Comparison of ENCODE assay signal across 18 cellular contexts in the genomic region with DNA sequence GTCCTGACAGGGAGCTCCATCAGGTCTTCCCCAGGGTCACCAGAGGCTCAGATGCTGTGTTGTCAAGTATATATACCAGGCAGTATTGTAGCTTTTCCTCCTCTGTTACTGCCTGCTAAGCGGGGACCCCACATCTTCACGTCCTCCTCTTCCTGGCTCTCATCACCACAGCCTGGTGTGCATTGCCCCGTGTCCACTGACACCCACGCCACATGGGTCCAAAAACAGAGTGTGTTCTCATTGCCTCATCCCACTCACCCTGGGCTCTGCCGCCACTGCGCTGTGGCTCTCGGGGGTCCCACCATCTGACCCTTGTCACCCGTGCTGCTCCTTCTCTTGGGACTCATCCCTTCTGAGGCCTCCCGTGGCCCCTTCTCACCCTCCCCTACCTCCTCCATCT. TPM values are rescaled to one million over a fixed set of nuclear protein-coding genes. Genes with fewer than 3 reads are reported as not detected.
DNase-seq lines count a peak whose midpoint lies in the region; ATAC-seq, FAIRE-seq and TF ChIP-seq lines count a peak whose summit lies in the region.
"Had no signal": no experiment of that assay in that cellular context is flagged by ENCODE, and none has a peak within 500 bp of the region (broad histone marks: within the 10 kb centered on the region; RNA-seq: fewer than 3 reads in every experiment).

No MANE protein-coding gene starts in this region.

- WGBS in K562 (ENCODE audit: insufficient coverage, low coverage, missing lambda C conversion rate) = 59% methylated on average over 8 of the region's 9 CpGs
- WGBS in SK-N-SH (ENCODE audit: low lambda C conversion rate) = 94% methylated on average over 9 of the region's 9 CpGs

- no peaks in the 10 kb centered on the region for H3K79me2 ChIP-seq in GM23338 (replicated peaks; ENCODE audit: insufficient read depth)
- no peaks in the 10 kb centered on the region for H3K79me2 ChIP-seq in K562 (ENCODE audit: control insufficient read depth, insufficient read depth, low read length)
- H3K79me2 ChIP-seq in SK-N-SH (ENCODE audit: insufficient read depth) = no peaks in the 10 kb centered on the region

- H3F3A ChIP-seq in GM23338 (replicated peaks; ENCODE audit: low read depth) (no peaks in the 10 kb centered on the region), SK-N-SH (replicated peaks; ENCODE audit: insufficient read depth) (no peaks in the 10 kb centered on the region)

- TF ChIP-seq RAD21 in K562 (CRISPR knock-in tag; conservative IDR thresholded peaks at IDR 0.05 in 1 of 2, IDR thresholded peaks at IDR 0.05 in 1 of 2) (no peak), SK-N-SH (IDR thresholded peaks at IDR 0.05; ENCODE audit: low read length) (no peak)

- H3K27me3 ChIP-seq in GM23338 (ENCODE audit: insufficient read depth) (no peaks in the 10 kb centered on the region), K562 (ENCODE audit: control insufficient read depth in 2 of 2, insufficient read depth in 2 of 2, low read length in 2 of 2) (0 out of 5 replicates have a peak, but pooled peaks cover 0 to 3% of the 10 kb centered on the region in 2 experiments), SK-N-SH (ENCODE audit: insufficient read depth) (no peaks in the 10 kb centered on the region)

- TF ChIP-seq POLR2A in K562 (conservative IDR thresholded peaks at IDR 0.05) = no peak

- CTCF ChIA-PET in K562 (lab: Yijun Ruan, JAX; ENCODE audit: low intra/inter-chr PET ratio) = no interaction called here
- CTCF ChIA-PET in SK-N-SH (lab: Yijun Ruan, JAX) = interaction anchor here (1.0 to 2.2 kb wide), 2 partner anchors 43 to 65 kb away, joined by 3 to 12 read pairs; partner anchors contain the start of gene PPARD

- H3K27ac ChIP-seq in GM23338 (ENCODE audit: low read depth) (no peak overlapping the region), K562 (ENCODE audit: extremely low read depth, low read depth, low read length) (no peak overlapping the region), SK-N-SH (ENCODE audit: low read depth in 2 of 2, low read length in 1 of 2) (no peak overlapping the region)
- H3K27ac ChIP-seq: SK-N-MC had no signal

- POLR2A ChIA-PET in K562 (lab: Yijun Ruan, JAX) = interaction anchor here (0.6 to 1.0 kb wide), 6 partner anchors 9 to 96 kb away, joined by 3 read pairs; partner anchors contain the start of gene FANCE
- POLR2A ChIA-PET in SK-N-SH (lab: Yijun Ruan, JAX) = interaction anchor here (1.5 kb wide), 1 partner anchor 11 kb away, joined by 7 read pairs; no protein-coding TSS in a partner anchor

- no peak for TF ChIP-seq CTCF in GM23338 (conservative IDR thresholded peaks at IDR 0.05; ENCODE audit: low read depth in 2 of 2)
- TF ChIP-seq CTCF in K562 (IDR thresholded peaks at IDR 0.05 in 2 of 3, conservative IDR thresholded peaks at IDR 0.05 in 1 of 3; ENCODE audit: insufficient read depth in 2 of 3, low read depth in 1 of 3, low read length in 3 of 3) = no peak
- no peak for TF ChIP-seq CTCF in nephron progenitor cell (IDR thresholded peaks at IDR 0.05)
- no peak for TF ChIP-seq CTCF in SK-N-SH (IDR thresholded peaks at IDR 0.05)

- H3K9me3 Mint-ChIP-seq in GM23338 = no peaks in the 10 kb centered on the region
- H3K9me3 Mint-ChIP-seq in nephron progenitor cell = no peaks in the 10 kb centered on the region

- H3K4me3 Mint-ChIP-seq in GM23338 = no peak overlapping the region
- peak overlapping the region; percentile 15 for H3K4me3 Mint-ChIP-seq in nephron progenitor cell

- H4K20me1 ChIP-seq in GM23338 (replicated peaks; ENCODE audit: insufficient read depth) (no peaks in the 10 kb centered on the region), K562 (replicated peaks; ENCODE audit: control insufficient read depth, insufficient read depth, low read length) (peaks cover 35% of the 10 kb centered on the region), SK-N-SH (ENCODE audit: insufficient read depth) (no peaks in the 10 kb centered on the region)

- in situ Hi-C loops in K562 (cut with MboI) = no loop called here

- H3K36me3 ChIP-seq in GM23338 (ENCODE audit: insufficient read depth) (no peaks in the 10 kb centered on the region), K562 (ENCODE audit: control insufficient read depth, insufficient read depth, low read length) (0 out of 3 replicates have a peak, but pooled peaks cover 3% of the 10 kb centered on the region), SK-N-SH (replicated peaks in 1 of 2; ENCODE audit: control insufficient read depth in 1 of 2, insufficient read depth in 2 of 2, low read length in 1 of 2) (peaks cover 0 to 4% of the 10 kb centered on the region in 2 experiments)

- H3K4me1 ChIP-seq in GM23338 (ENCODE audit: insufficient read depth) = no peaks in the 10 kb centered on the region
- H3K4me1 ChIP-seq in K562 (replicated peaks in 1 of 2; ENCODE audit: control insufficient read depth in 2 of 2, insufficient read depth in 2 of 2, low read length in 2 of 2) = peaks cover 4 to 7% of the 10 kb centered on the region in 2 experiments; a peak in 4 of 5 replicates
- H3K4me1 ChIP-seq in SK-N-SH (ENCODE audit: control insufficient read depth in 1 of 2, insufficient read depth in 2 of 2, low read depth in 1 of 2, low read length in 1 of 2) = peaks cover 0 to 14% of the 10 kb centered on the region in 2 experiments; a peak in 1 of 4 replicates

- H3K4me1 Mint-ChIP-seq in GM23338 = peaks cover 10% of the 10 kb centered on the region
- peaks cover 48% of the 10 kb centered on the region for H3K4me1 Mint-ChIP-seq in nephron progenitor cell

- peaks cover 7% of the 10 kb centered on the region for H3K27me3 Mint-ChIP-seq in GM23338 (ENCODE audit: insufficient read depth, low read depth, poor library complexity)
- no peaks in the 10 kb centered on the region for H3K27me3 Mint-ChIP-seq in nephron progenitor cell (ENCODE audit: low read depth, poor library complexity)

- no peak overlapping the region for H2AFZ ChIP-seq in GM23338
- no peak overlapping the region for H2AFZ ChIP-seq in K562 (ENCODE audit: low read depth, low read length)
- no peak overlapping the region for H2AFZ ChIP-seq in SK-N-SH (ENCODE audit: low read depth)

- ATAC-seq in GM23338 (no peak), K562 (no peak; the same call in 2 of the 3 replicates), GM19351 (IDR thresholded peaks at IDR 0.05; ENCODE audit: unreplicated experiment) (no peak)
- ATAC-seq: Right ventricle myocardium inferior had no signal

- H3K27ac Mint-ChIP-seq in GM23338 = peak overlapping the region; percentile 8; the same call in 1 of the 2 replicates
- H3K27ac Mint-ChIP-seq in nephron progenitor cell = peak overlapping the region; percentile 53

- no peak overlapping the region for H3K4me2 ChIP-seq in GM23338
- H3K4me2 ChIP-seq in K562 (ENCODE audit: insufficient read depth, low read length) = no peak overlapping the region
- H3K4me2 ChIP-seq in SK-N-SH = no peak overlapping the region

- H3K9me3 ChIP-seq in K562 (replicated peaks; ENCODE audit: control insufficient read depth, insufficient read depth, low read depth, low read length) = no peaks in the 10 kb centered on the region
- no peaks in the 10 kb centered on the region for H3K9me3 ChIP-seq in SK-N-SH
- H3K9me3 ChIP-seq: Caco-2 had no signal

- H3K9ac ChIP-seq in K562 (ENCODE audit: insufficient read depth in 1 of 2, low read depth in 2 of 2, low read length in 2 of 2) (peak overlapping the region in 1 of 2 experiments; percentile 62; a peak in 1 of 4 replicates), SK-N-SH (no peak overlapping the region)

- H3K36me3 Mint-ChIP-seq in GM23338 (ENCODE audit: low read depth) = no peaks in the 10 kb centered on the region; the same call in 2 of the 3 replicates
- H3K36me3 Mint-ChIP-seq in nephron progenitor cell (ENCODE audit: low read depth) = peaks cover 10% of the 10 kb centered on the region

- DNase-seq in GM23338 (ENCODE audit: low spot score) (no peak), K562 (ENCODE audit: extremely low read depth in 1 of 4, low spot score in 3 of 4) (no peak), nephron progenitor cell (no peak), SK-N-SH (no peak), NCI-H1105 treated with DMSO at 0.1 percent for 48 hours (lab: John Stamatoyannopoulos, UW) (no peak)
- DNase-seq in stimulated activated CD4-positive, alpha-beta T cell treated with anti-CD3 and anti-CD28 coated beads, Interleukin-15, amount 100 ng/mL, for 24 hours = no peak
- DNase-seq: ACHN; Caco-2; GOT3; KG1; NCI-H1694 treated with DMSO at 0.1 percent for 48 hours; NCI-H748 treated with DMSO at 0.1 percent for 48 hours; NK-92 treated with Interleukin-12 subunit alpha and Interleukin-12 subunit beta, amount 100 ng/mL, for 24 hours had no signal

- FAIRE-seq in K562 (lab: Jason Lieb, UNC) = no peak
- FAIRE-seq: G401.6, RCC 7860 had no signal

- H3K9me1 ChIP-seq in K562 (ENCODE audit: control insufficient read depth, insufficient read depth, low read length) = no peaks in the 10 kb centered on the region

- BruUV-seq in K562 (replicated peaks; lab: Mats Ljungman, UMichigan) = no TSS peak

- H3K9me2 ChIP-seq in GM23338 (ENCODE audit: insufficient read depth) (0 out of 2 replicates have a peak, but pooled peaks cover 4% of the 10 kb centered on the region), SK-N-SH (no peaks in the 10 kb centered on the region)

- H3K4me3 ChIP-seq in GM23338 (no peak overlapping the region), K562 (no peak overlapping the region), SK-N-SH (ENCODE audit: low read depth in 2 of 2, low read length in 1 of 2) (no peak overlapping the region)
- H3K4me3 ChIP-seq: SK-N-MC had no signal

- intact Hi-C loops in K562 (cut with micrococcal nuclease) = no loop called here

- TF ChIP-seq EP300 in K562 (IDR thresholded peaks at IDR 0.05; ENCODE audit: low read length) (no peak), SK-N-SH (IDR thresholded peaks at IDR 0.05; ENCODE audit: borderline replicate concordance in 1 of 2, low read depth in 1 of 2, low read length in 1 of 2) (no peak)

RNA-seq across cellular contexts. Expression of gene FANCE, which starts 45.1 kb away (rescaled TPM):
- total RNA-seq in GM23338 (2014; rRNA removed; shearing (Covaris generic)) = 18.5 and 25.5 TPM in 2 replicates
- polyA plus RNA-seq in GM23338 (2016; fragmentation: Nextera tagmentation; extraction: Ambion mirVana) (5.4 and 6.5 TPM in 2 replicates), K562 (2011; rRNA removed) (17.0 and 20.4 TPM in 2 replicates), K562 (2014; fragmentation: Illumina TruSeq; extraction: Trizol) (17.3 and 18.3 TPM in 2 replicates), K562 (2014; fragmentation: Nextera tagmentation; extraction: Ambion mirVana) (1 to 10 TPM; 5.7 to 5.9 TPM), K562 (2014; rRNA removed) (17.2 and 20.4 TPM in 2 replicates), SK-N-SH (2012; rRNA removed) (5.8 and 6.5 TPM in 2 replicates)
- 16.1 and 26.5 TPM in 2 replicates for total RNA-seq in K562 (2011; cell fraction: chromatin; rRNA removed; ENCODE audit: low replicate concordance)
- 19.5 and 21.1 TPM in 2 replicates for total RNA-seq in K562 (2011; cell fraction: nucleolus; rRNA removed)
- total RNA-seq in K562 (2011; cell fraction: nucleoplasm; rRNA removed) = 16.1 and 16.4 TPM in 2 replicates
- total RNA-seq in K562 (2014; rRNA removed) (26.7 and 30.2 TPM in 2 replicates), K562 (2014; rRNA removed; fragmentation: Illumina TruSeq; extraction: Trizol) (16.1 and 16.8 TPM in 2 replicates), K562 (2015; rRNA removed; fragmentation: Illumina TruSeq; extraction: Trizol) (14.5 and 14.8 TPM in 2 replicates), K562 (2021) (23.7 and 26.1 TPM in 2 replicates)
- polyA plus RNA-seq in K562 (2011; cell fraction: cytosol; rRNA removed) = 19.3 and 22.3 TPM in 2 replicates
- polyA plus RNA-seq in K562 (2011; cell fraction: nucleus; rRNA removed) = 18.2 and 22.0 TPM in 2 replicates
- polyA plus RNA-seq in K562 (2012) = 13.1 and 18.0 TPM in 2 replicates
- 14.5 and 16.4 TPM in 2 replicates for polyA minus RNA-seq in K562 (2011; rRNA and poly(A)+ RNA removed)
- 12.4 and 15.0 TPM in 2 replicates for polyA minus RNA-seq in K562 (2011; cell fraction: cytosol; rRNA and poly(A)+ RNA removed)
- 4.8 and 6.6 TPM in 2 replicates for polyA minus RNA-seq in K562 (2011; cell fraction: nucleus; rRNA and poly(A)+ RNA removed)
- 4.0 and 5.4 TPM in 2 replicates for polyA plus RNA-seq in SK-N-SH (2012; cell fraction: cytosol; rRNA removed)
- 6.0 and 6.1 TPM in 2 replicates for polyA plus RNA-seq in SK-N-SH (2012; cell fraction: nucleus; rRNA removed)
